In genomic region chr3:23834082-23834870, GRCh38 we compare ENCODE assay signal across 9 cellular contexts. TPM values are rescaled to one million over a fixed set of nuclear protein-coding genes. Genes with fewer than 3 reads are reported as not detected.
A peak's percentile ranks its signal among the peaks of the same experiment; 100 is the strongest.
DNase-seq lines count a peak whose midpoint lies in the region; ATAC-seq and TF ChIP-seq lines count a peak whose summit lies in the region.
"Had no signal": no experiment of that assay in that cellular context is flagged by ENCODE, and none has a peak within 500 bp of the region (broad histone marks: within the 10 kb centered on the region; RNA-seq: fewer than 3 reads in every experiment).

No MANE protein-coding gene starts in this region.

- H3K9ac ChIP-seq in mammary epithelial cell (ENCODE audit: insufficient read depth, low read length) (no peak overlapping the region), mesendoderm (ENCODE audit: low read length) (no peak overlapping the region)

- ATAC-seq in HG02588 (IDR thresholded peaks at IDR 0.05; ENCODE audit: unreplicated experiment) (no peak), GM21367 (IDR thresholded peaks at IDR 0.05; ENCODE audit: unreplicated experiment) (no peak)

- dilution Hi-C loops in mammary epithelial cell (cut with HindIII; ENCODE audit: low sequenced_read_pairs): no loop called here

- no peak overlapping the region for H3K56ac ChIP-seq in mesendoderm (ENCODE audit: low read length)

- no peak overlapping the region for H3K27ac ChIP-seq in DOHH2 (ENCODE audit: low read depth, low read length)
- H3K27ac ChIP-seq in mammary epithelial cell (ENCODE audit: insufficient read depth, low read depth, low read length): no peak overlapping the region
- no peak overlapping the region for H3K27ac ChIP-seq in mesendoderm (ENCODE audit: low read depth, low read length)

- no peaks in the 10 kb centered on the region for H3F3A ChIP-seq in DOHH2 (ENCODE audit: control insufficient read depth, insufficient read depth)

- H3K18ac ChIP-seq in mesendoderm (ENCODE audit: low read length): peak overlapping the region; percentile 60

- H2AK5ac ChIP-seq in mesendoderm (ENCODE audit: low read length): no peak overlapping the region

- H3K4me3 ChIP-seq in DOHH2 (ENCODE audit: low read length) (no peak overlapping the region), mammary epithelial cell (replicated peaks in 1 of 3; ENCODE audit: insufficient read depth in 1 of 3, low read depth in 2 of 3, low read length in 3 of 3) (no peak overlapping the region), mesendoderm (ENCODE audit: low read length) (no peak overlapping the region)

- H4K20me1 ChIP-seq in DOHH2 (ENCODE audit: control insufficient read depth, insufficient read depth, low read depth, low read length): peaks cover 24% of the 10 kb centered on the region; the same call in 1 of the 2 replicates
- peaks cover 2% of the 10 kb centered on the region for H4K20me1 ChIP-seq in mammary epithelial cell (ENCODE audit: insufficient read depth, low read length)

- no peak overlapping the region for H2AFZ ChIP-seq in mammary epithelial cell (ENCODE audit: low read depth, low read length)

- H3K79me1 ChIP-seq in mesendoderm (ENCODE audit: low read length): peaks cover 20% of the 10 kb centered on the region

- H3K4me1 ChIP-seq in DOHH2 (ENCODE audit: control insufficient read depth, low read length) (peaks cover 41% of the 10 kb centered on the region), mammary epithelial cell (ENCODE audit: insufficient read depth, low read length) (peaks cover 15% of the 10 kb centered on the region), mesendoderm (ENCODE audit: control insufficient read depth, low read depth, low read length) (peaks cover 4% of the 10 kb centered on the region)

- no peak overlapping the region for H2BK5ac ChIP-seq in mesendoderm (ENCODE audit: low read length)

- H3K36me3 ChIP-seq in DOHH2 (ENCODE audit: control insufficient read depth, low read length) (no peaks in the 10 kb centered on the region), mammary epithelial cell (ENCODE audit: insufficient read depth, low read length) (no peaks in the 10 kb centered on the region), mesendoderm (ENCODE audit: control insufficient read depth, insufficient read depth, low read length) (no peaks in the 10 kb centered on the region)

- TF ChIP-seq CTCF in DOHH2 (IDR thresholded peaks at IDR 0.05; ENCODE audit: low read depth, low read length, poor library complexity, severe bottlenecking): peak; percentile 42
- peak; percentile 63 for TF ChIP-seq CTCF in HFFc6 (IDR thresholded peaks at IDR 0.05)
- peak; percentile 4 to 49 for TF ChIP-seq CTCF in mammary epithelial cell (conservative IDR thresholded peaks at IDR 0.05 in 1 of 2, IDR thresholded peaks at IDR 0.05 in 1 of 2; ENCODE audit: extremely low read depth in 1 of 2, insufficient read depth in 1 of 2, low read depth in 1 of 2, low read length in 2 of 2)

- H3K36me3 Mint-ChIP-seq in HFFc6 (ENCODE audit: low read depth): no peaks in the 10 kb centered on the region

- H3K27me3 Mint-ChIP-seq in HFFc6 (ENCODE audit: insufficient read depth): no peaks in the 10 kb centered on the region

- no peak overlapping the region for H2BK120ac ChIP-seq in mesendoderm (ENCODE audit: low read depth, low read length)

- H3K27me3 ChIP-seq in DOHH2 (ENCODE audit: control insufficient read depth, low read length) (peaks cover 3% of the 10 kb centered on the region; the same call in 1 of the 2 replicates), mammary epithelial cell (ENCODE audit: insufficient read depth, low read length) (no peaks in the 10 kb centered on the region), mesendoderm (ENCODE audit: insufficient read depth, low read length, poor library complexity) (no peaks in the 10 kb centered on the region)

- H3K9me2 ChIP-seq in DOHH2 (replicated peaks; ENCODE audit: control insufficient read depth, low read length): no peaks in the 10 kb centered on the region

- in situ Hi-C loops in mammary epithelial cell (cut with MboI; ENCODE audit: low sequenced_read_pairs in 2 of 2): no loop called here

- no TSS peak for BruUV-seq in mammary epithelial cell (replicated peaks; lab: Mats Ljungman, UMichigan)

- DNase-seq in HFFc6 (peak; percentile 21), mammary epithelial cell (no peak), mesendoderm (peak; percentile 31), NCI-H524 treated with DMSO at 0.1 percent for 48 hours (lab: John Stamatoyannopoulos, UW) (no peak), HUDEP-2 (lab: John Stamatoyannopoulos, UW; ENCODE audit: unreplicated experiment in 76 of 76) (no peak)
- DNase-seq: NCI-H2171 treated with DMSO at 0.1 percent for 48 hours had no signal

- H3K9me3 Mint-ChIP-seq in HFFc6: no peaks in the 10 kb centered on the region

- no peak overlapping the region for H3K4me3 Mint-ChIP-seq in HFFc6

- H4K8ac ChIP-seq in mesendoderm (ENCODE audit: low read depth, low read length): no peak overlapping the region

- H3K4me1 Mint-ChIP-seq in HFFc6 (ENCODE audit: low read depth): peaks cover 30% of the 10 kb centered on the region

- no peak overlapping the region for H3K23ac ChIP-seq in mesendoderm (ENCODE audit: low read length)

- H4K5ac ChIP-seq in mesendoderm (ENCODE audit: low read length): no peak overlapping the region

- H3K4ac ChIP-seq in mesendoderm (ENCODE audit: low read depth, low read length): no peak overlapping the region

- intact Hi-C loops in mammary epithelial cell (cut with micrococcal nuclease): loop anchor here (1.0 kb wide), 1 partner anchor 82 kb away; the partner anchor contains the start of gene NKIRAS1

- CTCF ChIA-PET in mammary epithelial cell (lab: Charles Lee; ENCODE audit: low non-redundant PET): interaction anchor here (0.5 to 0.7 kb wide), 3 partner anchors 26 to 268 kb away, joined by 3 to 6 read pairs (median 6); no protein-coding TSS in a partner anchor

- H3K79me2 ChIP-seq in DOHH2 (ENCODE audit: control insufficient read depth, low read length): peaks cover 33% of the 10 kb centered on the region
- H3K79me2 ChIP-seq in mammary epithelial cell (ENCODE audit: insufficient read depth, low read length): peaks cover 70% of the 10 kb centered on the region
- peaks cover 41% of the 10 kb centered on the region for H3K79me2 ChIP-seq in mesendoderm (ENCODE audit: control insufficient read depth, insufficient read depth, low read length)

- no peak overlapping the region for H2BK15ac ChIP-seq in mesendoderm (replicated peaks; ENCODE audit: low read depth)

- H3K9me3 ChIP-seq in DOHH2 (ENCODE audit: control insufficient read depth, insufficient read depth, low read length) (no peaks in the 10 kb centered on the region), mammary epithelial cell (replicated peaks; ENCODE audit: insufficient read depth, low read length) (no peaks in the 10 kb centered on the region)

- H3K4me2 ChIP-seq in DOHH2 (ENCODE audit: low read length): peak overlapping the region; percentile 1
- no peak overlapping the region for H3K4me2 ChIP-seq in mammary epithelial cell (ENCODE audit: insufficient read depth, low read depth, low read length)
- no peak overlapping the region for H3K4me2 ChIP-seq in mesendoderm (ENCODE audit: low read length)

- no peak overlapping the region for H3K27ac Mint-ChIP-seq in HFFc6

- 94% methylated on average over 2 of the region's 2 CpGs for WGBS in mammary epithelial cell (ENCODE audit: low coverage, missing lambda C conversion rate)
- no CpG with 5 or more reads among the region's 2 CpGs for WGBS in mesendoderm (ENCODE audit: extremely low coverage, insufficient coverage, low lambda C conversion rate)

RNA-seq across cellular contexts. Expression of gene UBE2E1, which starts 28.5 kb away (rescaled TPM):
- 10 to 100 TPM; 75.6 to 93.8 (median 84.2) TPM for total RNA-seq in HFFc6 (2021; fragmentation: NEBNext Ultra II Directional; extraction: Animal tissue kit (Norgen Biotek cat#: 25700))
- 10 to 100 TPM; 49.5 to 92.7 TPM for total RNA-seq in mammary epithelial cell
- 115 TPM for polyA plus RNA-seq in mammary epithelial cell
- 45.1 TPM for polyA minus RNA-seq in mammary epithelial cell
- 169 TPM for polyA plus RNA-seq in mesendoderm (2013, experiment 1 of 2)
- 166 TPM for polyA plus RNA-seq in mesendoderm (2013, experiment 2 of 2)

Comparison
In these comparisons a context has a peak if more than half of its experiments do, and no peak if none do; other contexts are left out.
1. DNase-seq: peak in HFFc6 (single experiment) and mesendoderm (single experiment); none in mammary epithelial cell (single experiment), NCI-H524 treated with DMSO at 0.1 percent for 48 hours (single experiment) and HUDEP-2 (0 of 76).
2. Peak in every context shown above with its lines, with median percentiles within 50 percentile points of each other: CTCF ChIP-seq.